ENCODE assay signal across 8 cellular contexts in genomic region chr5:161546463-161547301, GRCh38. TPM values are rescaled to one million over a fixed set of nuclear protein-coding genes. Genes with fewer than 3 reads are reported as not detected.
A peak's percentile ranks its signal among the peaks of the same experiment; 100 is the strongest.
DNase-seq lines count a peak whose midpoint lies in the region; ATAC-seq and TF ChIP-seq lines count a peak whose summit lies in the region.

Gene GABRB2, minus strand, starts transcription at chr5:161546725. Its CDS starts 82 bp downstream, at chr5:161546643.

- TF ChIP-seq CTCF in AG04449 (IDR thresholded peaks at IDR 0.05; ENCODE audit: insufficient read depth, low read length, missing control alignments) (no peak), GM12865 (IDR thresholded peaks at IDR 0.05; ENCODE audit: insufficient read depth, low read depth, low read length, missing control alignments) (no peak), adrenal gland (IDR thresholded peaks at IDR 0.05) (no peak), right atrium auricular region (IDR thresholded peaks at IDR 0.05) (no peak)

- ATAC-seq in HG02678 (IDR thresholded peaks at IDR 0.05; ENCODE audit: unreplicated experiment), result peak; percentile 67

- no peak for TF ChIP-seq POLR2A in adrenal gland (IDR thresholded peaks at IDR 0.05)

- peak within 1 kb of the TSS; percentile 36 for H3K4me3 ChIP-seq in AG04449 (ENCODE audit: low read depth, low read length)
- H3K4me3 ChIP-seq in GM12865 (ENCODE audit: low read depth, low read length), result peak within 1 kb of the TSS; percentile 87
- peak within 1 kb of the TSS in 3 of 4 donors; percentile 52 to 82 (median 55) for H3K4me3 ChIP-seq in adrenal gland
- peak within 1 kb of the TSS; percentile 18 to 44 for H3K4me3 ChIP-seq in right atrium auricular region

- no peaks in the 10 kb centered on the region for H3K36me3 ChIP-seq in adrenal gland (replicated peaks in 1 of 2)
- H3K36me3 ChIP-seq in right atrium auricular region, result no peaks in the 10 kb centered on the region

- POLR2A ChIA-PET in AG04449 (lab: Yijun Ruan, JAX), result no interaction called here

- DNase-seq in AG04449 (ENCODE audit: low read depth, low spot score), result no peak
- DNase-seq in GM12865 (ENCODE audit: low read depth), result peak; percentile 78
- DNase-seq in NCI-H2227 treated with DMSO at 0.1 percent for 48 hours (lab: John Stamatoyannopoulos, UW), result peak; percentile 33
- DNase-seq in adrenal gland, result peak; percentile 61 to 84 (median 78)
- DNase-seq in right atrium auricular region (ENCODE audit: low spot score), result peak; percentile 72
- peak; percentile 52 to 95 (median 76) for DNase-seq in posterior cingulate gyrus
- DNase-seq in NCI-H2196 (lab: John Stamatoyannopoulos, UW; ENCODE audit: unreplicated experiment), result no peak

- intact Hi-C loops in adrenal gland (cut with DNase I), result no loop called here
- intact Hi-C loops in posterior cingulate gyrus (cut with DNase I), result loop anchor here (5.0 to 10.0 kb wide), 2 partner anchors 301 to 1042 kb away; partner anchors contain the start of gene GABRA1

- peaks cover 5 to 16% of the 10 kb centered on the region in 2 donors for H3K4me1 ChIP-seq in adrenal gland (replicated peaks in 1 of 2)
- H3K4me1 ChIP-seq in right atrium auricular region, result peaks cover 0 to 33% of the 10 kb centered on the region in 2 donors

- H3K9me3 ChIP-seq in adrenal gland (replicated peaks in 1 of 3), result no peaks in the 10 kb centered on the region
- no peaks in the 10 kb centered on the region for H3K9me3 ChIP-seq in right atrium auricular region

- H3K27ac ChIP-seq in adrenal gland (peak within 1 kb of the TSS in 2 of 5 donors; percentile 50 to 52), right atrium auricular region (no peak within 1 kb of the TSS)

- CTCF ChIA-PET in AG04449 (lab: Yijun Ruan, JAX), result interaction anchor here (1.0 to 4.9 kb wide), 2 partner anchors 1801 to 1862 kb away, joined by 3 to 42 read pairs; no protein-coding TSS in a partner anchor

- H3K27me3 ChIP-seq in adrenal gland (no peaks in the 10 kb centered on the region), right atrium auricular region (peaks cover 11 to 27% of the 10 kb centered on the region in 2 donors)

- WGBS in adrenal gland, 4 donors, result 1% methylated on average over 31 to 32 of the region's 32 CpGs

RNA-seq across cellular contexts. Expression of gene GABRB2, which starts in this region (rescaled TPM):
- total RNA-seq in adrenal gland (10 to 100 TPM in 5 of 8 donors, 1 to 10 TPM in 3; 5.6 to 18.1 (median 12.1) TPM), right atrium auricular region (1 to 10 TPM in 1 of 2 donors, under 1 TPM in 1; 0.37 to 2.0 TPM)
- polyA plus RNA-seq in adrenal gland, result 1 to 10 TPM in 2 of 3 donors, under 1 TPM in 1; 0.88 to 2.1 (median 1.0) TPM

Comparison
In these comparisons a context has a peak if more than half of its experiments do, and no peak if none do; other contexts are left out.
1. DNase-seq: peak in GM12865 (single experiment), NCI-H2227 treated with DMSO at 0.1 percent for 48 hours (single experiment), adrenal gland (7 of 7), right atrium auricular region (single experiment) and posterior cingulate gyrus (10 of 10); none in AG04449 (single experiment) and NCI-H2196 (single experiment).
2. H3K4me3 ChIP-seq: peak in every context shown above with its lines; median percentile 87 in GM12865; 55 in adrenal gland; 36 in AG04449; 31 in right atrium auricular region.